15 cellular contexts compared by ENCODE assay signal in the genomic region with DNA sequence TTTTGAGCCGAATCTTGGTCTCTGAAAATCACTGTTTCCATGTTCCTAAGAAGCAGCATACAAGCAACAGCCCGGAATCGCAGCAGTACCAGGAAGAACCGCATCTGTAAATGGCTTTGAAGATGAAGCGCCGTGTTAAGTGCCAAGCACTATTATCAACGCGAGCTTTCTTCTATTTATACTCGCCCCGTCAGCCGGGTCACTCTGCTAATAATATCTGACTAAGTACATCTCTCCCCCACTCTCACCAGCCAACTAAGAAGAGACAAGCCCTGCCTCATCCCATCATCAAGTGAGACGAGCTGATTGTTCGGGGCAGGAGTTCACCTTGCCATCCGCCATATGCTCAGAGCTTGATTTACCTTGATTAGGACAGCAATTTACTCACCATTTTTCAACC.
"Had no signal": no experiment of that assay in that cellular context is flagged by ENCODE, and none has a peak within 500 bp of the region (broad histone marks: within the 10 kb centered on the region; RNA-seq: fewer than 3 reads in every experiment).

No MANE protein-coding gene starts in this region.

- H3K4me3 ChIP-seq: mucosa of descending colon, right lobe of liver, spleen, thyroid gland had no signal

- H3K27me3 ChIP-seq: right lobe of liver, spleen, thyroid gland had no signal

- H3K4me1 ChIP-seq: right lobe of liver had no signal

- DNase-seq: activated CD4-positive, CD25-positive, alpha-beta regulatory T cell; activated effector memory CD4-positive, alpha-beta T cell treated with anti-CD3 and anti-CD28 coated beads, Interleukin-2, amount 50 U/mL, for 16 hours; activated naive CD8-positive, alpha-beta T cell treated with anti-CD3 and anti-CD28 coated beads, Interleukin-2, amount 10 ng/mL, durations not matched to agents 7 days and 5 days; activated T-cell treated with anti-CD3 and anti-CD28 coated beads, Interleukin-2, amount 50 U/mL, for 1 hour; dermis blood vessel endothelial cell; effector memory CD8-positive, alpha-beta T cell; islet precursor cell; mucosa of descending colon; naive thymus-derived CD4-positive, alpha-beta T cell; right lobe of liver; spleen; thyroid gland had no signal

- H3K27me3 Mint-ChIP-seq: activated naive CD8-positive, alpha-beta T cell treated with anti-CD3 and anti-CD28 coated beads, Interleukin-2, amount 10 ng/mL, durations not matched to agents 7 days and 5 days; effector memory CD8-positive, alpha-beta T cell; naive thymus-derived CD4-positive, alpha-beta T cell had no signal

- ATAC-seq: effector memory CD8-positive, alpha-beta T cell; left lobe of liver; mucosa of descending colon; naive thymus-derived CD4-positive, alpha-beta T cell; right lobe of liver had no signal

- H3K27ac ChIP-seq: epithelial cell of prostate, right lobe of liver, spleen, thyroid gland had no signal

- H3K9me3 Mint-ChIP-seq: activated naive CD8-positive, alpha-beta T cell treated with anti-CD3 and anti-CD28 coated beads, Interleukin-2, amount 10 ng/mL, durations not matched to agents 7 days and 5 days; effector memory CD8-positive, alpha-beta T cell; naive thymus-derived CD4-positive, alpha-beta T cell; T-helper 2 cell treated with Interferon-gamma antibody and Interleukin-4, amounts not matched to agents 5 μg/mL and 100 μg/mL, for 36 hours had no signal

- H3K27ac Mint-ChIP-seq: activated naive CD8-positive, alpha-beta T cell treated with anti-CD3 and anti-CD28 coated beads, Interleukin-2, amount 10 ng/mL, durations not matched to agents 7 days and 5 days; T-helper 2 cell treated with Interferon-gamma antibody and Interleukin-4, amounts not matched to agents 5 μg/mL and 100 μg/mL, for 36 hours had no signal

- H3K4me3 Mint-ChIP-seq: activated naive CD8-positive, alpha-beta T cell treated with anti-CD3 and anti-CD28 coated beads, Interleukin-2, amount 10 ng/mL, durations not matched to agents 7 days and 5 days; effector memory CD8-positive, alpha-beta T cell; T-helper 2 cell treated with Interferon-gamma antibody and Interleukin-4, amounts not matched to agents 5 μg/mL and 100 μg/mL, for 36 hours had no signal

- H3K36me3 ChIP-seq: right lobe of liver, thyroid gland had no signal

- H3K9me3 ChIP-seq: mucosa of descending colon, right lobe of liver, spleen, thyroid gland had no signal
